Comparison of ENCODE assay signal across 8 cellular contexts in the genomic region with DNA sequence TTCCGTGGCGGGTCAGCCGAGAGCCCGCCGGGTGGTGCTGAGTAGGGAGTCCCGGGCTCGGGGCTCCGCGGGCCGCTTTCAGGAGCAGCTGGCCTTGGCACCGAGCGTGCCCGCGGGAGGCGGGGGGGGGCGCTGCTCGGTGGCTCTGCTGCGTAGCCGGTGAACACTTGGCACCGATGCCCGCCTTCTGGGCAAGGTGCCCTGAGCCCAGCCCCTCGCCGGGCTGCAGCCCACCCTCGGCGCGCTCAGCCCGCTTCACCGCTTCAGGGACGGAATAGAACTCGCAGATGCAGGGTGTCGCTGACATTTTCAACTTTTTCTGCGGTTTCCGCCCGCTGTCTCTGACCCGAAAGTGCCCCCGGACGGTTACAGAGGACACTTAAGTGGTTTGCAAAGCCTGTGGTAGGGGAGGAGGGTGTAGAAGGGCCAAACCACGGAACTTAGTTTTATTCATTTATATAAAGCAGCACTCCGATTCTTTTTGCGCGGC. TPM values are rescaled to one million over a fixed set of nuclear protein-coding genes. Genes with fewer than 3 reads are reported as not detected.
DNase-seq lines count a peak whose midpoint lies in the region; ATAC-seq lines count a peak whose summit lies in the region.

No MANE protein-coding gene starts in this region.

- H3K36me3 Mint-ChIP-seq in activated naive CD4-positive, alpha-beta T cell treated with anti-CD3 and anti-CD28 coated beads, Interleukin-2, amount 10 ng/mL, durations not matched to agents 7 days and 5 days = peaks cover 56% of the 10 kb centered on the region

- DNase-seq in NCI-H1417 (lab: John Stamatoyannopoulos, UW) (peak in 2 of 3 experiments; percentile 24 to 45), NCI-H1417 treated with DMSO at 0.1 percent for 48 hours (lab: John Stamatoyannopoulos, UW) (no peak), NOMO-1 treated with DMSO at 0.1 percent for 48 hours (lab: John Stamatoyannopoulos, UW; ENCODE audit: unreplicated experiment) (peak; percentile 70), right cardiac atrium (peak; percentile 37 to 79 (median 70)), middle frontal gyrus (ENCODE audit: extremely low spot score, low spot score) (no peak)
- DNase-seq in activated naive CD4-positive, alpha-beta T cell treated with anti-CD3 and anti-CD28 coated beads, Interleukin-2, amount 10 ng/mL, durations not matched to agents 7 days and 5 days = peak; percentile 76

- ATAC-seq in HG02642 (IDR thresholded peaks at IDR 0.05; ENCODE audit: poor library complexity, unreplicated experiment) (peak; percentile 62), right cardiac atrium (peak; percentile 78 to 79)

- peaks cover 20% of the 10 kb centered on the region for H3K27me3 Mint-ChIP-seq in activated naive CD4-positive, alpha-beta T cell treated with anti-CD3 and anti-CD28 coated beads, Interleukin-2, amount 10 ng/mL, durations not matched to agents 7 days and 5 days

- H3K27ac Mint-ChIP-seq in activated naive CD4-positive, alpha-beta T cell treated with anti-CD3 and anti-CD28 coated beads, Interleukin-2, amount 10 ng/mL, durations not matched to agents 7 days and 5 days = peak overlapping the region; percentile 83

- H3K4me3 Mint-ChIP-seq in activated naive CD4-positive, alpha-beta T cell treated with anti-CD3 and anti-CD28 coated beads, Interleukin-2, amount 10 ng/mL, durations not matched to agents 7 days and 5 days = peak overlapping the region; percentile 85

- H3K9me3 Mint-ChIP-seq in activated naive CD4-positive, alpha-beta T cell treated with anti-CD3 and anti-CD28 coated beads, Interleukin-2, amount 10 ng/mL, durations not matched to agents 7 days and 5 days = no peaks in the 10 kb centered on the region

- H3K9me3 ChIP-seq in right cardiac atrium (ENCODE audit: control insufficient read depth, low read length) = no peaks in the 10 kb centered on the region

- intact Hi-C loops in right cardiac atrium (cut with DNase I) = no loop called here

- H3K36me3 ChIP-seq in rectal smooth muscle tissue (ENCODE audit: control insufficient read depth, insufficient read depth, low read length) = no peaks in the 10 kb centered on the region

- CTCF ChIA-PET in activated naive CD4-positive, alpha-beta T cell treated with anti-CD3 and anti-CD28 coated beads, Interleukin-2, amount 10 ng/mL, durations not matched to agents 7 days and 5 days (lab: Charles Lee) = interaction anchor here (1.6 to 2.5 kb wide), 3 partner anchors 13 to 25 kb away, joined by 5 to 15 read pairs (median 15); no protein-coding TSS in a partner anchor

- H3K9ac ChIP-seq in rectal smooth muscle tissue (ENCODE audit: low read length) = peak overlapping the region; percentile 25

- H3K4me3 ChIP-seq in right cardiac atrium (ENCODE audit: low read length) (peak overlapping the region; percentile 65), rectal smooth muscle tissue (ENCODE audit: low read length) (peak overlapping the region; percentile 76)

- under 1% methylated on average over 41 of the region's 41 CpGs for WGBS in right cardiac atrium

- peaks cover 72% of the 10 kb centered on the region for H3K4me1 Mint-ChIP-seq in activated naive CD4-positive, alpha-beta T cell treated with anti-CD3 and anti-CD28 coated beads, Interleukin-2, amount 10 ng/mL, durations not matched to agents 7 days and 5 days

- H3K27me3 ChIP-seq in right cardiac atrium (ENCODE audit: control insufficient read depth, insufficient read depth) = no peaks in the 10 kb centered on the region
- H3K27me3 ChIP-seq in rectal smooth muscle tissue (ENCODE audit: control insufficient read depth, insufficient read depth, low read length) = no peaks in the 10 kb centered on the region

- H3K27ac ChIP-seq in right cardiac atrium (ENCODE audit: low read length) = peak overlapping the region; percentile 29
- H3K27ac ChIP-seq in rectal smooth muscle tissue (ENCODE audit: low read depth, low read length) = no peak overlapping the region

- H3K4me1 ChIP-seq in right cardiac atrium (ENCODE audit: control insufficient read depth, insufficient read depth, low read length) (no peaks in the 10 kb centered on the region), rectal smooth muscle tissue (ENCODE audit: control insufficient read depth, insufficient read depth, low read length) (no peaks in the 10 kb centered on the region)

RNA-seq across cellular contexts. Expression of a gene that starts 0.7 kb away (rescaled TPM):
- total RNA-seq in right cardiac atrium = 10 to 100 TPM in 1 of 4 donors, 1 to 10 TPM in 3; 3.2 to 10.3 (median 5.8) TPM
- 3.5 TPM for polyA plus RNA-seq in right cardiac atrium

Comparison
In these comparisons a context has a peak if more than half of its experiments do, and no peak if none do; other contexts are left out.
1. DNase-seq: peak in NCI-H1417 (2 of 3), NOMO-1 treated with DMSO at 0.1 percent for 48 hours (single experiment), activated naive CD4-positive, alpha-beta T cell treated with anti-CD3 and anti-CD28 coated beads, Interleukin-2, amount 10 ng/mL, durations not matched to agents 7 days and 5 days (single experiment) and right cardiac atrium (3 of 3); none in NCI-H1417 treated with DMSO at 0.1 percent for 48 hours (single experiment) and middle frontal gyrus (single experiment).